ENCODE assay signal across 9 cellular contexts in genomic region chr5:134541736-134542376, GRCh38. TPM values are rescaled to one million over a fixed set of nuclear protein-coding genes. Genes with fewer than 3 reads are reported as not detected.
DNase-seq lines count a peak whose midpoint lies in the region; ATAC-seq, FAIRE-seq and TF ChIP-seq lines count a peak whose summit lies in the region.
"Had no signal": no experiment of that assay in that cellular context is flagged by ENCODE, and none has a peak within 500 bp of the region (broad histone marks: within the 10 kb centered on the region; RNA-seq: fewer than 3 reads in every experiment).

No MANE protein-coding gene starts in this region.

- TF ChIP-seq CTCF in GM23338 (conservative IDR thresholded peaks at IDR 0.05; ENCODE audit: low read depth in 2 of 2) (no peak), adrenal gland (IDR thresholded peaks at IDR 0.05) (no peak), right lobe of liver (IDR thresholded peaks at IDR 0.05) (no peak)

- no peak overlapping the region for H3K4me3 Mint-ChIP-seq in GM23338

- no peak for TF ChIP-seq POLR2A in adrenal gland (IDR thresholded peaks at IDR 0.05)
- TF ChIP-seq POLR2A in right lobe of liver (IDR thresholded peaks at IDR 0.05), result no peak

- peaks cover 41% of the 10 kb centered on the region for H3K4me1 Mint-ChIP-seq in GM23338

- 0 out of 2 replicates have a peak overlapping the region, but pooled peaks have one; percentile 40 for H3K27ac Mint-ChIP-seq in GM23338

- no peak for FAIRE-seq in small intestine (lab: Jason Lieb, UNC)
- no peak for FAIRE-seq in HTR-8/SVneo (lab: Jason Lieb, UNC)

- no peaks in the 10 kb centered on the region for H3K9me3 Mint-ChIP-seq in GM23338

- no peak overlapping the region for H2AFZ ChIP-seq in GM23338

- peak overlapping the region in 1 of 11 experiments; percentile 15; a peak in 1 of 22 replicates for H3K9ac ChIP-seq in BLaER1 treated with 17β-estradiol and CSF1 and Interleukin-3, amounts not matched to agents 10 nM and 100 nM

- H3K79me2 ChIP-seq in GM23338 (replicated peaks; ENCODE audit: insufficient read depth), result peaks cover 47% of the 10 kb centered on the region

- H3K27me3 ChIP-seq in BLaER1 treated with 17β-estradiol and CSF1 and Interleukin-3, amounts not matched to agents 10 nM and 100 nM, result no peaks in the 10 kb centered on the region
- H3K27me3 ChIP-seq in GM23338 (ENCODE audit: insufficient read depth), result no peaks in the 10 kb centered on the region
- H3K27me3 ChIP-seq in adrenal gland, result no peaks in the 10 kb centered on the region
- no peaks in the 10 kb centered on the region for H3K27me3 ChIP-seq in right lobe of liver
- H3K27me3 ChIP-seq in small intestine (ENCODE audit: control insufficient read depth in 2 of 2, insufficient read depth in 2 of 2, low read length in 2 of 2), result no peaks in the 10 kb centered on the region

- H3K4me1 ChIP-seq in BLaER1 treated with 17β-estradiol and CSF1 and Interleukin-3, amounts not matched to agents 10 nM and 100 nM, result peaks cover 67 to 87% (median 81%) of the 10 kb centered on the region in 10 experiments
- H3K4me1 ChIP-seq in GM23338 (ENCODE audit: insufficient read depth), result peaks cover 13% of the 10 kb centered on the region
- peaks cover 8 to 35% of the 10 kb centered on the region in 2 donors for H3K4me1 ChIP-seq in adrenal gland (replicated peaks in 1 of 2)
- H3K4me1 ChIP-seq in right lobe of liver, result no peaks in the 10 kb centered on the region
- H3K4me1 ChIP-seq in small intestine (ENCODE audit: control insufficient read depth in 2 of 2, insufficient read depth in 1 of 2, low read depth in 1 of 2, low read length in 1 of 2), result peaks cover 0 to 10% of the 10 kb centered on the region in 2 donors

- H4K20me1 ChIP-seq in BLaER1 treated with 17β-estradiol and CSF1 and Interleukin-3, amounts not matched to agents 10 nM and 100 nM, result peaks cover 4 to 90% (median 19%) of the 10 kb centered on the region in 11 experiments; a peak in 16 of 22 replicates
- peaks cover 6% of the 10 kb centered on the region for H4K20me1 ChIP-seq in GM23338 (replicated peaks; ENCODE audit: insufficient read depth)

- peak; percentile 40 for ATAC-seq in GM23338
- peak; percentile 45 to 65 (median 58) for ATAC-seq in right lobe of liver

- intact Hi-C loops in adrenal gland (cut with DNase I), result no loop called here
- intact Hi-C loops in right lobe of liver (cut with DNase I), result no loop called here

- peak overlapping the region in 10 of 11 experiments; percentile 43 to 98 (median 90); a peak in 17 of 22 replicates for H3K4me2 ChIP-seq in BLaER1 treated with 17β-estradiol and CSF1 and Interleukin-3, amounts not matched to agents 10 nM and 100 nM
- H3K4me2 ChIP-seq in GM23338, result no peak overlapping the region

- no peak overlapping the region for H3K4me3 ChIP-seq in BLaER1 treated with 17β-estradiol and CSF1 and Interleukin-3, amounts not matched to agents 10 nM and 100 nM
- H3K4me3 ChIP-seq in GM23338 (no peak overlapping the region), adrenal gland (no peak overlapping the region), right lobe of liver (no peak overlapping the region), small intestine (ENCODE audit: low read depth in 1 of 2, low read length in 2 of 2) (no peak overlapping the region)

- H3K27me3 Mint-ChIP-seq in GM23338 (ENCODE audit: insufficient read depth, low read depth, poor library complexity), result peaks cover 11% of the 10 kb centered on the region

- H3K9me3 ChIP-seq in BLaER1 treated with 17β-estradiol and CSF1 and Interleukin-3, amounts not matched to agents 10 nM and 100 nM (replicated peaks in 1 of 11), result no peaks in the 10 kb centered on the region
- H3K9me3 ChIP-seq in adrenal gland (replicated peaks in 1 of 3), result no peaks in the 10 kb centered on the region
- no peaks in the 10 kb centered on the region for H3K9me3 ChIP-seq in right lobe of liver
- H3K9me3 ChIP-seq in small intestine (ENCODE audit: control insufficient read depth, low read depth), result no peaks in the 10 kb centered on the region

- H3K9me2 ChIP-seq in GM23338 (ENCODE audit: insufficient read depth), result no peaks in the 10 kb centered on the region

- H3K27ac ChIP-seq in BLaER1 treated with 17β-estradiol and CSF1 and Interleukin-3, amounts not matched to agents 10 nM and 100 nM, result peak overlapping the region in 5 of 11 experiments; percentile 15 to 98 (median 95); a peak in 7 of 22 replicates
- H3K27ac ChIP-seq in GM23338 (ENCODE audit: low read depth) (no peak overlapping the region), adrenal gland (peak overlapping the region in 1 of 5 donors; percentile 10), right lobe of liver (no peak overlapping the region), small intestine (ENCODE audit: low read depth in 1 of 2, low read length in 1 of 2) (no peak overlapping the region)

- peak; percentile 81 for DNase-seq in GM23338 (ENCODE audit: low spot score)
- peak; percentile 59 to 78 (median 64) for DNase-seq in adrenal gland
- peak in 1 of 3 donors; percentile 64 for DNase-seq in right lobe of liver
- no peak for DNase-seq in small intestine
- no peak for DNase-seq in HTR-8/SVneo (ENCODE audit: insufficient read length, low spot score)
- DNase-seq in C1 segment of cervical spinal cord (lab: John Stamatoyannopoulos, UW), result no peak
- DNase-seq in NCI-H2081 (lab: John Stamatoyannopoulos, UW), result no peak
- DNase-seq: NCI-H1694 treated with DMSO at 0.1 percent for 48 hours had no signal

- WGBS in adrenal gland, 4 donors, result 64 to 100% (median 69%) methylated on average over 1 to 4 of the region's 4 CpGs
- WGBS in right lobe of liver (ENCODE audit: insufficient coverage, low coverage, low lambda C conversion rate, missing lambda C conversion rate), result no CpG with 5 or more reads among the region's 4 CpGs
- WGBS in small intestine, 3 donors, result 73 to 94% (median 93%) methylated on average over 4 of the region's 4 CpGs

- peaks cover 72% of the 10 kb centered on the region for H3K36me3 Mint-ChIP-seq in GM23338 (ENCODE audit: low read depth)

- H3F3A ChIP-seq in GM23338 (replicated peaks; ENCODE audit: low read depth), result peaks cover 15% of the 10 kb centered on the region; the same call in 1 of the 2 replicates

- H3K36me3 ChIP-seq in BLaER1 treated with 17β-estradiol and CSF1 and Interleukin-3, amounts not matched to agents 10 nM and 100 nM, result peaks cover 24 to 58% (median 49%) of the 10 kb centered on the region in 11 experiments
- H3K36me3 ChIP-seq in GM23338 (ENCODE audit: insufficient read depth), result peaks cover 19% of the 10 kb centered on the region
- peaks cover 0 to 76% of the 10 kb centered on the region in 2 donors for H3K36me3 ChIP-seq in adrenal gland (replicated peaks in 1 of 2)
- peaks cover 0 to 39% (median 10%) of the 10 kb centered on the region in 4 donors for H3K36me3 ChIP-seq in right lobe of liver
- H3K36me3 ChIP-seq in small intestine (ENCODE audit: control insufficient read depth in 2 of 2, insufficient read depth in 2 of 2, low read length in 2 of 2), result peaks cover 11 to 35% of the 10 kb centered on the region in 2 donors

TF ChIP-seq in GM23338, 12 proteins besides CTCF, POLR2A, EP300 and RAD21:
- TF ChIP-seq REST (IDR thresholded peaks at IDR 0.05; ENCODE audit: unreplicated experiment), result peak; percentile 88
- no peak for TF ChIP-seq EZH2 (IDR thresholded peaks at IDR 0.05; ENCODE audit: low read depth, unreplicated experiment)

RNA-seq across cellular contexts. Expression of gene JADE2, which starts 16.4 kb away (rescaled TPM):
- total RNA-seq in GM23338 (2014; rRNA removed; shearing (Covaris generic)), result 31.9 and 40.8 TPM in 2 replicates
- polyA plus RNA-seq in GM23338 (2016; fragmentation: Nextera tagmentation; extraction: Ambion mirVana) (15.9 and 16.2 TPM in 2 replicates), adrenal gland (10 to 100 TPM; 10.2 to 25.8 (median 25.7) TPM), small intestine (10 to 100 TPM in 1 of 3 donors, 1 to 10 TPM in 2; 8.1 to 24.2 (median 8.4) TPM)
- total RNA-seq in adrenal gland (100 to 1,000 TPM in 1 of 8 donors, 10 to 100 TPM in 7; 60.5 to 180 (median 83.2) TPM), right lobe of liver (10 to 100 TPM in 1 of 6 experiments, 1 to 10 TPM in 5; 6.1 to 14.8 (median 8.4) TPM)

Comparison
In these comparisons a context has a peak if more than half of its experiments do, and no peak if none do; other contexts are left out.
1. DNase-seq: peak in GM23338 (single experiment) and adrenal gland (7 of 7); none in small intestine (single experiment), HTR-8/SVneo (single experiment), C1 segment of cervical spinal cord (0 of 14) and NCI-H2081 (0 of 2).